In the genomic region with DNA sequence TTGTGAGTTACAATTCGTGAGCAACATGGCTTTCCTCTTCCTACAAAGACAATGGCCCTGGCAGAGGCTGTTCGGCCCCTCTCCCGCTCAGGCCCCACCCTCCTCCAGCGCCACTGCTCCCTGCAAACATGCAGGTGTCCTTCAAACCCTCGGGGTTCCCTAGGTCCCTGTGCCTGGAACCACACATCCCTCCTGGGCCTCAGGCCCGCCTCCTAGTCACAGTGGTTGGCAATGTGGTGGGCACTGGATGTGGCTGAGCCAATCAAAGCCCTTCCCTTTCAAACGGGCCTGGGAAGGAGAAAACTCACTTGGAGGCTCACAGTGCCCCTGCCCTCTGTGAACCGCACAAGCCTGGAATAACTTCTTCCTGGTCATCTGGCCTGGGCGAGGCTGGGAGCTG, we compare ENCODE assay signal across 24 cellular contexts.
"Had no signal": no experiment of that assay in that cellular context is flagged by ENCODE, and none has a peak within 500 bp of the region (broad histone marks: within the 10 kb centered on the region; RNA-seq: fewer than 3 reads in every experiment).

No MANE protein-coding gene starts in this region.

- H3K36me3 ChIP-seq: SJSA1 had no signal

- H3K27ac Mint-ChIP-seq: activated CD4-positive, alpha-beta memory T cell treated with anti-CD3 and anti-CD28 coated beads for 36 hours; activated CD4-positive, alpha-beta T cell treated with anti-CD3 and anti-CD28 coated beads, Interleukin-2, amount 10 ng/mL, durations not matched to agents 24 days and 14 days; activated naive CD4-positive, alpha-beta T cell treated with anti-CD3 and anti-CD28 coated beads for 36 hours; activated naive CD8-positive, alpha-beta T cell; brain; T-helper 1 cell treated with Interleukin-12 subunit alpha and Interleukin-12 subunit beta and Interleukin-4 antibody, amounts not matched to agents 30 μg/mL and 1 μg/mL, for 36 hours had no signal

- H3K4me3 ChIP-seq: SJSA1 had no signal

- H3K9me3 ChIP-seq: SJSA1 had no signal

- ATAC-seq: activated T-cell treated with anti-CD3 and anti-CD28 coated beads, Interleukin-2, amount 50 U/mL, for 4 hours; PC-3; SK-N-SH treated with all-trans-retinoic acid at 6 μM for 48 hours had no signal

- H3K27me3 Mint-ChIP-seq: activated CD4-positive, alpha-beta T cell treated with anti-CD3 and anti-CD28 coated beads, Interleukin-2, amount 10 ng/mL, durations not matched to agents 24 days and 14 days; activated naive CD8-positive, alpha-beta T cell had no signal

- H3K36me3 Mint-ChIP-seq: activated CD4-positive, alpha-beta memory T cell treated with anti-CD3 and anti-CD28 coated beads for 36 hours; activated naive CD8-positive, alpha-beta T cell; brain had no signal

- H3K27ac ChIP-seq: SJSA1 had no signal

- H3K9me3 Mint-ChIP-seq: activated CD4-positive, alpha-beta memory T cell treated with anti-CD3 and anti-CD28 coated beads for 36 hours; activated CD4-positive, alpha-beta T cell treated with anti-CD3 and anti-CD28 coated beads, Interleukin-2, amount 10 ng/mL, durations not matched to agents 24 days and 14 days; activated T-cell treated with anti-CD3 and anti-CD28 coated beads, Interleukin-2, amount 50 U/mL, for 4 hours; T-helper 1 cell treated with Interleukin-12 subunit alpha and Interleukin-12 subunit beta and Interleukin-4 antibody, amounts not matched to agents 30 μg/mL and 1 μg/mL, for 36 hours had no signal

- H3K4me3 Mint-ChIP-seq: activated CD4-positive, alpha-beta memory T cell treated with anti-CD3 and anti-CD28 coated beads for 36 hours; activated CD4-positive, alpha-beta T cell treated with anti-CD3 and anti-CD28 coated beads, Interleukin-2, amount 10 ng/mL, durations not matched to agents 24 days and 14 days; activated naive CD4-positive, alpha-beta T cell treated with anti-CD3 and anti-CD28 coated beads for 36 hours; activated naive CD8-positive, alpha-beta T cell; activated T-cell treated with anti-CD3 and anti-CD28 coated beads, Interleukin-2, amount 50 U/mL, for 4 hours; brain; T-helper 1 cell treated with Interleukin-12 subunit alpha and Interleukin-12 subunit beta and Interleukin-4 antibody, amounts not matched to agents 30 μg/mL and 1 μg/mL, for 36 hours had no signal

- DNase-seq: activated CD4-positive, alpha-beta memory T cell treated with anti-CD3 and anti-CD28 coated beads for 36 hours; activated CD4-positive, alpha-beta T cell treated with anti-CD3 and anti-CD28 coated beads for 1 hour; activated CD4-positive, alpha-beta T cell treated with anti-CD3 and anti-CD28 coated beads, Interleukin-2, amount 10 ng/mL, durations not matched to agents 24 days and 14 days; activated CD8-positive, alpha-beta memory T cell treated with anti-CD3 and anti-CD28 coated beads for 24 hours; activated effector memory CD4-positive, alpha-beta T cell treated with anti-CD3 and anti-CD28 coated beads, Interleukin-2, amount 50 U/mL, for 16 hours; activated naive CD4-positive, alpha-beta T cell treated with anti-CD3 and anti-CD28 coated beads for 36 hours; activated T-cell treated with anti-CD3 and anti-CD28 coated beads, Interleukin-2, amount 50 U/mL, for 4 hours; amygdala; Karpas-422; MM.1S; NCI-H1105; NCI-H1436; NCI-H1694 treated with DMSO at 0.1 percent for 48 hours; NCI-H2029 treated with DMSO at 0.1 percent for 48 hours; NCI-H510A treated with DMSO at 0.1 percent for 48 hours; NCI-H69; PC-3; SHP77; SW 1271 had no signal
